ENCODE assay signal across 15 cellular contexts in the genomic region with DNA sequence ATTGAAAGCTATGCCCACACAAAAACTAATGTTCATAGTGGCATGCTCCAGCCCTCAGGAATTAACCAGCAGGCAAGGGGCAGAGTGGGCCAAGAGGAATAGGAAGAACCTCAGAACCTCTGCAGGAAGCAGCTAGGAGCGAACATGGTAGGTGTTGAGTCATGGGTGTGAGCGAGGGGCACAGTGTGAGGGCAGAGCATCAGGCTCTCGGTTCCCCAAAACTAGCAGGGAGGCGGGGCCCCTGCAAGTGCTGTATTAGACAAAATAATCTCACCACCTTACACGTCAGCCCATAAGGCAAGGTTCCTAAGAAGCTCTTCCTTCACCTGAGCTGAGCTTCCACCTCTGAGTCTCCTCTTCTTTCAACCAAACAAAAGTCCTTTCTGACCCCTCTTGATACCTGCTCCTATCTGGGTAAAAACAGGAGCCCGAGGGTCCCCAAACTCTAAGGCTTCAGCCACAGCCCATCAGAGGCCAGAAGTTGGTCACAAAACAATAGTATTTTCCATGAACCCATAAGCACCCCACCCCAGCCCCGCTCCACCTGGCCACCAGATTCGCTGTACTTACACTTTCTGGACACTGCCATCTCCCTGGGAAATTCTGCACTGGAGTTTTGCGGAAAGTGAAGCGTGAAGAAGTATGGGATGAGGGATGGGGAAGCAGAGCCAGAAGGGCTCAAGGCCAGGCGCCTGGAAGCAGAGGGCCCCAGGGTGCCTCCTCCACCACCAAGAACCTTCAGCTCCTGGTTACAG. TPM values are rescaled to one million over a fixed set of nuclear protein-coding genes. Genes with fewer than 3 reads are reported as not detected.
DNase-seq lines count a peak whose midpoint lies in the region; ATAC-seq, FAIRE-seq and TF ChIP-seq lines count a peak whose summit lies in the region.
"Had no signal": no experiment of that assay in that cellular context is flagged by ENCODE, and none has a peak within 500 bp of the region (broad histone marks: within the 10 kb centered on the region; RNA-seq: fewer than 3 reads in every experiment).

No MANE protein-coding gene starts in this region.

- intact Hi-C loops in CD14-positive monocyte (cut with micrococcal nuclease) (loop anchor here in 1 of 2 donors (10.0 kb wide), 1 partner anchor 49 kb away; no protein-coding TSS in a partner anchor), left ventricle myocardium inferior (cut with micrococcal nuclease) (no loop called here)

- H3K36me3 Mint-ChIP-seq in CD14-positive monocyte = peaks cover 20 to 25% of the 10 kb centered on the region in 2 donors

- H3K4me1 Mint-ChIP-seq in CD14-positive monocyte = peaks cover 83% of the 10 kb centered on the region

- H3K4me3 Mint-ChIP-seq in CD14-positive monocyte = peak overlapping the region; percentile 58 to 87
- H3K4me3 Mint-ChIP-seq: T-helper 1 cell treated with Interleukin-12 subunit alpha and Interleukin-12 subunit beta and Interleukin-4 antibody, amounts not matched to agents 30 μg/mL and 1 μg/mL, for 36 hours had no signal

- no peak for TF ChIP-seq CTCF in CD14-positive monocyte (IDR thresholded peaks at IDR 0.05)
- TF ChIP-seq CTCF in left ventricle myocardium inferior (IDR thresholded peaks at IDR 0.05; ENCODE audit: borderline replicate concordance) = no peak

- peaks cover 0 to 3% (median 0%) of the 10 kb centered on the region in 3 donors for H3K27me3 Mint-ChIP-seq in CD14-positive monocyte (ENCODE audit: low read depth in 3 of 3)

- H3K4me1 ChIP-seq in left ventricle myocardium inferior = peaks cover 4% of the 10 kb centered on the region

- H3K4me3 ChIP-seq in left ventricle myocardium inferior = no peak overlapping the region
- H3K4me3 ChIP-seq: gastrocnemius medialis had no signal

- peak overlapping the region; percentile 90 to 95 (median 93) for H3K27ac Mint-ChIP-seq in CD14-positive monocyte
- H3K27ac Mint-ChIP-seq: T-helper 1 cell treated with Interleukin-12 subunit alpha and Interleukin-12 subunit beta and Interleukin-4 antibody, amounts not matched to agents 30 μg/mL and 1 μg/mL, for 36 hours had no signal

- no peaks in the 10 kb centered on the region for H3K9me3 Mint-ChIP-seq in CD14-positive monocyte
- H3K9me3 Mint-ChIP-seq: T-helper 1 cell treated with Interleukin-12 subunit alpha and Interleukin-12 subunit beta and Interleukin-4 antibody, amounts not matched to agents 30 μg/mL and 1 μg/mL, for 36 hours had no signal

- no peaks in the 10 kb centered on the region for H3K36me3 ChIP-seq in left ventricle myocardium inferior
- H3K36me3 ChIP-seq: gastrocnemius medialis had no signal

- DNase-seq in CD14-positive monocyte (ENCODE audit: low spot score) = peak; percentile 90
- DNase-seq in GM19239 (ENCODE audit: insufficient read length, low spot score) = no peak
- DNase-seq in NOMO-1 (lab: John Stamatoyannopoulos, UW; ENCODE audit: unreplicated experiment in 2 of 2) = peak; percentile 81 to 82
- no peak for DNase-seq in NK-92 (lab: John Stamatoyannopoulos, UW; ENCODE audit: unreplicated experiment)
- no peak for DNase-seq in NCI-H1105 (lab: John Stamatoyannopoulos, UW)
- DNase-seq in left ventricle myocardium inferior = no peak
- no peak for DNase-seq in NCI-H526 treated with DMSO at 0.1 percent for 48 hours (lab: John Stamatoyannopoulos, UW)
- DNase-seq: activated T-cell treated with anti-CD3 and anti-CD28 coated beads, Interleukin-2, amount 50 U/mL, for 1 hour; caudate nucleus; gastrocnemius medialis; NCI-H345 had no signal

- H3K9me3 ChIP-seq in left ventricle myocardium inferior (replicated peaks) = no peaks in the 10 kb centered on the region
- H3K9me3 ChIP-seq: gastrocnemius medialis had no signal

- peak; percentile 60 for FAIRE-seq in GM19239 (lab: Jason Lieb, UNC)

- peaks cover 50% of the 10 kb centered on the region for H3K27me3 ChIP-seq in left ventricle myocardium inferior (ENCODE audit: low read depth)

- ATAC-seq in HG02870 (IDR thresholded peaks at IDR 0.05; ENCODE audit: unreplicated experiment) = peak; percentile 84
- ATAC-seq: gastrocnemius medialis had no signal

- H3K27ac ChIP-seq in left ventricle myocardium inferior (replicated peaks) = no peak overlapping the region
- H3K27ac ChIP-seq: gastrocnemius medialis had no signal

RNA-seq across cellular contexts. Expression of a gene that starts 5.3 kb away (rescaled TPM):
- under 1 TPM; 0.65 to 0.68 TPM for polyA plus RNA-seq in CD14-positive monocyte
- not detected for total RNA-seq in left ventricle myocardium inferior
- total RNA-seq: HT1080 had no signal
- polyA plus RNA-seq: AG04450 had no signal

Comparison
In these comparisons a context has a peak if more than half of its experiments do, and no peak if none do; other contexts are left out.
1. DNase-seq: peak in CD14-positive monocyte (single experiment) and NOMO-1 (2 of 2); none in GM19239 (single experiment), NK-92 (single experiment), NCI-H1105 (single experiment), left ventricle myocardium inferior (single experiment) and NCI-H526 treated with DMSO at 0.1 percent for 48 hours (single experiment).